In genomic region chr12:124539084-124540041, GRCh38 we compare ENCODE assay signal across 12 cellular contexts. TPM values are rescaled to one million over a fixed set of nuclear protein-coding genes. Genes with fewer than 3 reads are reported as not detected.
A peak's percentile ranks its signal among the peaks of the same experiment; 100 is the strongest.
DNase-seq lines count a peak whose midpoint lies in the region; ATAC-seq and TF ChIP-seq lines count a peak whose summit lies in the region.
"Had no signal": no experiment of that assay in that cellular context is flagged by ENCODE, and none has a peak within 500 bp of the region (broad histone marks: within the 10 kb centered on the region; RNA-seq: fewer than 3 reads in every experiment).

No MANE protein-coding gene starts in this region.

- H3K27ac Mint-ChIP-seq in T-helper 2 cell treated with Interferon-gamma antibody and Interleukin-4, amounts not matched to agents 5 μg/mL and 100 μg/mL, for 36 hours: peak overlapping the region; percentile 31

- H3K4me1 Mint-ChIP-seq in T-helper 2 cell treated with Interferon-gamma antibody and Interleukin-4, amounts not matched to agents 5 μg/mL and 100 μg/mL, for 36 hours (ENCODE audit: low read depth): peaks cover 9% of the 10 kb centered on the region

- 60 to 69% (median 67%) methylated on average over 26 to 37 of the region's 37 CpGs for WGBS in adrenal gland, 4 donors
- 79 to 82% methylated on average over 30 to 37 of the region's 37 CpGs for WGBS in aorta, 2 donors

- H3K4me1 ChIP-seq in adrenal gland (replicated peaks in 1 of 2) (peaks cover 36 to 63% of the 10 kb centered on the region in 2 donors), lower lobe of right lung (peaks cover 63% of the 10 kb centered on the region), aorta (ENCODE audit: control insufficient read depth in 1 of 2, insufficient read depth in 2 of 2, low read length in 2 of 2) (no peaks in the 10 kb centered on the region)

- TF ChIP-seq POLR2A in adrenal gland (IDR thresholded peaks at IDR 0.05): no peak

- peak overlapping the region in 4 of 5 donors; percentile 49 to 84 (median 74) for H3K27ac ChIP-seq in adrenal gland
- H3K27ac ChIP-seq in lower lobe of right lung: peak overlapping the region; percentile 58
- peak overlapping the region; percentile 86 for H3K27ac ChIP-seq in substantia nigra (ENCODE audit: low read depth, low read length, poor library complexity, severe bottlenecking)
- no peak overlapping the region for H3K27ac ChIP-seq in aorta (ENCODE audit: low read depth in 1 of 2, low read length in 2 of 2)

- H3K27me3 Mint-ChIP-seq in T-helper 2 cell treated with Interferon-gamma antibody and Interleukin-4, amounts not matched to agents 5 μg/mL and 100 μg/mL, for 36 hours (ENCODE audit: low read depth): no peaks in the 10 kb centered on the region

- intact Hi-C loops in adrenal gland (cut with DNase I) (no loop called here), lower lobe of right lung (cut with DNase I) (no loop called here), aorta (cut with DNase I) (no loop called here)

- H3K9me3 ChIP-seq in adrenal gland (replicated peaks in 1 of 3): no peaks in the 10 kb centered on the region
- H3K9me3 ChIP-seq in lower lobe of right lung: no peaks in the 10 kb centered on the region
- H3K9me3 ChIP-seq in aorta (ENCODE audit: control insufficient read depth, low read length): no peaks in the 10 kb centered on the region

- H3K36me3 Mint-ChIP-seq in T-helper 2 cell treated with Interferon-gamma antibody and Interleukin-4, amounts not matched to agents 5 μg/mL and 100 μg/mL, for 36 hours (ENCODE audit: low read depth): no peaks in the 10 kb centered on the region

- no peak for DNase-seq in T-helper 2 cell treated with Interferon-gamma antibody and Interleukin-4, amounts not matched to agents 5 μg/mL and 100 μg/mL, for 36 hours (ENCODE audit: low spot score)
- DNase-seq in T-helper 2 cell (no peak), adrenal gland (peak in 2 of 7 donors; percentile 37 to 52), lower lobe of right lung (no peak), substantia nigra (lab: John Stamatoyannopoulos, UW) (no peak), aorta (no peak), G401 (ENCODE audit: low spot score) (no peak), DMS53 treated with DMSO at 0.1 percent for 48 hours (lab: John Stamatoyannopoulos, UW; ENCODE audit: unreplicated experiment) (no peak)
- DNase-seq: left cardiac atrium, MM.1S, NCI-H748 treated with DMSO at 0.1 percent for 48 hours, SW 1271 had no signal

- H3K36me3 ChIP-seq in adrenal gland (replicated peaks in 1 of 2) (no peaks in the 10 kb centered on the region), lower lobe of right lung (peaks cover 5% of the 10 kb centered on the region), aorta (ENCODE audit: control insufficient read depth in 1 of 2, insufficient read depth in 2 of 2, low read length in 1 of 2) (no peaks in the 10 kb centered on the region)

- ATAC-seq in lower lobe of right lung: peak in 1 of 2 donors; percentile 3
- no peak for ATAC-seq in aorta (ENCODE audit: low FRiP score)

- H3K4me3 Mint-ChIP-seq in T-helper 2 cell treated with Interferon-gamma antibody and Interleukin-4, amounts not matched to agents 5 μg/mL and 100 μg/mL, for 36 hours: no peak overlapping the region

- no peak for TF ChIP-seq CTCF in adrenal gland (IDR thresholded peaks at IDR 0.05)
- TF ChIP-seq CTCF in lower lobe of right lung (IDR thresholded peaks at IDR 0.05): no peak

- no peaks in the 10 kb centered on the region for H3K9me3 Mint-ChIP-seq in T-helper 2 cell treated with Interferon-gamma antibody and Interleukin-4, amounts not matched to agents 5 μg/mL and 100 μg/mL, for 36 hours

- in situ Hi-C loops in G401 (cut with HindIII; ENCODE audit: low sequenced_read_pairs): no loop called here

- no peaks in the 10 kb centered on the region for H3K27me3 ChIP-seq in adrenal gland
- no peaks in the 10 kb centered on the region for H3K27me3 ChIP-seq in lower lobe of right lung (ENCODE audit: low read depth)
- H3K27me3 ChIP-seq in aorta (ENCODE audit: control insufficient read depth in 1 of 2, insufficient read depth in 2 of 2, low read length in 1 of 2): no peaks in the 10 kb centered on the region

- H3K4me3 ChIP-seq in adrenal gland (no peak overlapping the region), lower lobe of right lung (no peak overlapping the region), aorta (ENCODE audit: low read length in 2 of 2) (no peak overlapping the region)

RNA-seq across cellular contexts. Expression of gene NCOR2, which starts 28.0 kb away (rescaled TPM):
- total RNA-seq in adrenal gland (100 to 1,000 TPM in 7 of 8 donors, 10 to 100 TPM in 1; 85.3 to 243 (median 199) TPM), lower lobe of right lung (318 TPM), aorta (100 to 1,000 TPM; 201 to 248 TPM)
- polyA plus RNA-seq in adrenal gland (100 to 1,000 TPM in 1 of 3 donors, 10 to 100 TPM in 2; 28.3 to 194 (median 53.3) TPM), aorta (10 to 100 TPM; 39.1 to 48.2 TPM)
- total RNA-seq in G401 (2014; rRNA removed; shearing (Covaris generic)): 17.3 and 19.0 TPM in 2 replicates

Comparison
In these comparisons a context has a peak if more than half of its experiments do, and no peak if none do; other contexts are left out.
1. H3K27ac ChIP-seq: peak in adrenal gland (4 of 5), lower lobe of right lung (single experiment) and substantia nigra (single experiment); none in aorta (0 of 2).